ENCODE assay signal across 20 cellular contexts in the genomic region with DNA sequence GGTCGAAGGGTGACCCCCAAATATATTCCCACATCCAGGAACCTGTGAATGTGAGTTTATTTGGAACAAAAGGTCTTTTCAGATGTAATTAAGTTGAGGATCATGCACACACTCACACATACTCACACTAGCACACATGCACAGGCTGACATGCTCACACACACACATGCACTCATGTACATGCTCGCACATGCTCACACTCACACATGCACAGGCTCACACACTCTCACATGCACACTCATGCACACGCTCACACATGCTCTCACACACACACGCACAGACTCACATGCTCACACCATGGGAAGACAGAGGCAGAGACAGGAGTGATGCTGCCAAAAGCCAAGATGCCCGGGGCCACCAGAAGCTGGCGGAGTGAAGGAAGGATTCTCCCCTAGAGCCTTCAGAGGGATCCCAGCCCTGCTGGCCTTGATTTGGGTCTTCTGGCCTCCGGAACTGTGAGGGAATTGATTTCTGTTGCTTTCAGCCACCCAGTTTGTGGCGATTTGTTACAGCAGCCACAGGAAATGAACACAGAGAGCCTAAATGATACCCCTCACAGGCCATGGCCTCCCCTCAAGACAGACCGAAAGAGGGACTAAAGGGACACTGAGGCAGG.
"Had no signal": no experiment of that assay in that cellular context is flagged by ENCODE, and none has a peak within 500 bp of the region (broad histone marks: within the 10 kb centered on the region; RNA-seq: fewer than 3 reads in every experiment).

No MANE protein-coding gene starts in this region.

- H3K9me3 ChIP-seq: ovary had no signal

- H3K27ac Mint-ChIP-seq: activated CD4-positive, alpha-beta memory T cell treated with anti-CD3 and anti-CD28 coated beads for 36 hours; activated CD4-positive, alpha-beta T cell treated with anti-CD3 and anti-CD28 coated beads for 36 hours; activated naive CD8-positive, alpha-beta T cell; activated T-cell treated with anti-CD3 and anti-CD28 coated beads, Interleukin-2, amount 50 U/mL, for 72 hours; stimulated activated effector memory CD8-positive, alpha-beta T cell treated with anti-CD3 and anti-CD28 coated beads, Interleukin-12 subunit alpha, Interleukin-12 subunit beta, amount 100 ng/mL, for 72 hours had no signal

- H3K27ac ChIP-seq: foreskin keratinocyte, ovary, tibial nerve, VCaP had no signal

- H3K4me3 ChIP-seq: ovary, tibial nerve had no signal

- H3K4me3 Mint-ChIP-seq: activated CD4-positive, alpha-beta memory T cell treated with anti-CD3 and anti-CD28 coated beads for 36 hours; activated CD4-positive, alpha-beta T cell treated with anti-CD3 and anti-CD28 coated beads for 36 hours; activated naive CD8-positive, alpha-beta T cell; activated T-cell treated with anti-CD3 and anti-CD28 coated beads, Interleukin-2, amount 50 U/mL, for 72 hours; neural crest cell; stimulated activated effector memory CD8-positive, alpha-beta T cell treated with anti-CD3 and anti-CD28 coated beads, Interleukin-12 subunit alpha, Interleukin-12 subunit beta, amount 100 ng/mL, for 72 hours had no signal

- DNase-seq: activated CD4-positive, alpha-beta memory T cell treated with anti-CD3 and anti-CD28 coated beads for 36 hours; activated CD4-positive, alpha-beta T cell treated with anti-CD3 and anti-CD28 coated beads for 36 hours; activated gamma-delta T cell treated with Interleukin-2 at 50 U/mL for 16 hours; activated T-cell treated with anti-CD3 and anti-CD28 coated beads, Interleukin-2, amount 50 U/mL, for 72 hours; amniotic stem cell; central memory CD4-positive, alpha-beta T cell; effector memory CD4-positive, alpha-beta T cell; foreskin keratinocyte; glutamatergic neuron; hypothalamus; kidney glomerular epithelial cell; mesendoderm; ovary; stimulated activated CD4-positive, alpha-beta T cell treated with anti-CD3 and anti-CD28 coated beads, Interleukin-12 subunit alpha, Interleukin-12 subunit beta, amount 100 ng/mL, for 4 hours; stimulated activated CD4-positive, alpha-beta T cell treated with anti-CD3 and anti-CD28 coated beads, Interleukin-2, amount 100 ng/mL, for 24 hours had no signal

- H3K36me3 Mint-ChIP-seq: activated CD4-positive, alpha-beta memory T cell treated with anti-CD3 and anti-CD28 coated beads for 36 hours; activated naive CD8-positive, alpha-beta T cell; stimulated activated effector memory CD8-positive, alpha-beta T cell treated with anti-CD3 and anti-CD28 coated beads, Interleukin-12 subunit alpha, Interleukin-12 subunit beta, amount 100 ng/mL, for 72 hours had no signal

- H3K36me3 ChIP-seq: ovary, tibial nerve had no signal

- H3K27me3 ChIP-seq: foreskin keratinocyte, ovary, tibial nerve had no signal

- H3K4me1 Mint-ChIP-seq: activated CD4-positive, alpha-beta T cell treated with anti-CD3 and anti-CD28 coated beads for 36 hours had no signal

- ATAC-seq: activated CD4-positive, alpha-beta T cell treated with anti-CD3 and anti-CD28 coated beads for 36 hours; activated T-cell treated with anti-CD3 and anti-CD28 coated beads, Interleukin-2, amount 50 U/mL, for 72 hours; foreskin keratinocyte; stimulated activated effector memory CD8-positive, alpha-beta T cell treated with anti-CD3 and anti-CD28 coated beads, Interleukin-12 subunit alpha, Interleukin-12 subunit beta, amount 100 ng/mL, for 72 hours had no signal
